ENCODE assay signal across 8 cellular contexts in the genomic region with DNA sequence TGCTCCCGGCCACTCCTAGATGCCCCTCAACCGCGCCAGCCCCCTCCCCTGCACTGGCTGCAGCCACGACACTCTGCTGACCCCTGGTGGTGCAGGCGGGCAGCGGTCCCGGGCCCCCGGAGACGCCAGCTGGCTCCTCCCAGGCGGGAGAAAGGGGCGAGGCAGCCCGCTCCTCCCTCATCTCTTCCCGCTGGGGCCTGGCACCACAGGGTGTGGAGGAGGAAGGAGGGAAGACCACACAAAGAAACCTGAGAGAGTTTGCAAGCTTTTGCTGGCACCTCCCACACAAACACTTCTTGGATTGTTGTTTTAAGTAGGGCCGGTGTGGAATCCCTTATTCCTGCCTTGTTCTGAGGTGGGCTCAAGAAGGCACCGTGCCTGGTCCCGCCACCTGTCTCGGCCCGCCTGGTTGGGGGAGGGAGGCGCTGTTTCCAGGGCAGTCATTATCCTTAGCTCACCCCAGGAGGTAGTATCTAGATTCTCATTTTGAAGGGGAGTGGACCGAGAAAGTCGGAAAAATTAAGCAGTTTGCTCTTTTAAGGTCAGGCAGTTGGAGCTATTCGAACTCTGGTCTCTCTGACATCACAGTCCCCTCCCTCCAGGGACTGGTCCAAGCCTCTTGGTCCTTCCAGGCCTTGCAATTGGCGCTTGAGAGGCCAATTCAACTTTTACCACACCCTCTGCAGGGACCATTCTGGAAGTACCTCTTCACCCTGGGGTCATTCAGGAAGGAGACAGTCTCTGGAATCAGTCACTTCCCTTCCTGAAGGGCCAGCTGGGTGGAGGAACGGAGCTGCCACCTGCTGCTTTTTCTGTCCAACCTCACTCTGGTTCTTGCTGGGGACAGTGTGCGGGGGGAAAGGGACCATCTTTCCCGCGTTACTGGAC. TPM values are rescaled to one million over a fixed set of nuclear protein-coding genes. Genes with fewer than 3 reads are reported as not detected.
DNase-seq lines count a peak whose midpoint lies in the region; ATAC-seq and TF ChIP-seq lines count a peak whose summit lies in the region.

No MANE protein-coding gene starts in this region.

- H3K4me3 Mint-ChIP-seq in activated CD4-positive, alpha-beta memory T cell treated with anti-CD3 and anti-CD28 coated beads, Interleukin-2, amount 10 ng/mL, durations not matched to agents 7 days and 5 days, result peak overlapping the region; percentile 68

- WGBS in lung, 2 donors, result 13 to 15% methylated on average over 27 of the region's 27 CpGs

- no peaks in the 10 kb centered on the region for H3K36me3 Mint-ChIP-seq in activated CD4-positive, alpha-beta memory T cell treated with anti-CD3 and anti-CD28 coated beads, Interleukin-2, amount 10 ng/mL, durations not matched to agents 7 days and 5 days (ENCODE audit: low read depth)

- TF ChIP-seq CTCF in lung (IDR thresholded peaks at IDR 0.05; ENCODE audit: control extremely low read depth, extremely low read depth), result peak; percentile 92

- H3K9me3 ChIP-seq in lung (ENCODE audit: control insufficient read depth in 2 of 2, insufficient read depth in 1 of 2, low read length in 1 of 2), result no peaks in the 10 kb centered on the region

- no peaks in the 10 kb centered on the region for H3K9me3 Mint-ChIP-seq in activated CD4-positive, alpha-beta memory T cell treated with anti-CD3 and anti-CD28 coated beads, Interleukin-2, amount 10 ng/mL, durations not matched to agents 7 days and 5 days

- H3K4me1 Mint-ChIP-seq in activated CD4-positive, alpha-beta memory T cell treated with anti-CD3 and anti-CD28 coated beads, Interleukin-2, amount 10 ng/mL, durations not matched to agents 7 days and 5 days, result peaks cover 54% of the 10 kb centered on the region

- H3K27me3 ChIP-seq in lung (ENCODE audit: control insufficient read depth, insufficient read depth), result no peaks in the 10 kb centered on the region

- peak overlapping the region; percentile 59 for H3K27ac Mint-ChIP-seq in activated CD4-positive, alpha-beta memory T cell treated with anti-CD3 and anti-CD28 coated beads, Interleukin-2, amount 10 ng/mL, durations not matched to agents 7 days and 5 days

- peak overlapping the region in 1 of 2 donors; percentile 4 for H3K27ac ChIP-seq in lung (ENCODE audit: low read depth in 1 of 2, low read length in 1 of 2)

- ATAC-seq in lung (ENCODE audit: insufficient read depth, low FRiP score) (peak; percentile 70), GM19035 (IDR thresholded peaks at IDR 0.05; ENCODE audit: unreplicated experiment) (no peak)

- H3K4me1 ChIP-seq in lung (ENCODE audit: control insufficient read depth in 2 of 2, insufficient read depth in 2 of 2, low read length in 2 of 2), result peaks cover 16 to 31% of the 10 kb centered on the region in 2 donors

- no peak overlapping the region for H3K4me3 ChIP-seq in lung

- CTCF ChIA-PET in activated CD4-positive, alpha-beta memory T cell treated with anti-CD3 and anti-CD28 coated beads, Interleukin-2, amount 10 ng/mL, durations not matched to agents 7 days and 5 days (lab: Charles Lee), result interaction anchor here (0.7 to 4.8 kb wide), 22 partner anchors 11 to 502 kb away, joined by 3 to 75 read pairs (median 4); no protein-coding TSS in a partner anchor

- H3K27me3 Mint-ChIP-seq in activated CD4-positive, alpha-beta memory T cell treated with anti-CD3 and anti-CD28 coated beads, Interleukin-2, amount 10 ng/mL, durations not matched to agents 7 days and 5 days, result no peaks in the 10 kb centered on the region

- DNase-seq in CMK (ENCODE audit: low read depth) (peak; percentile 84), HT1080 (ENCODE audit: low read depth) (peak; percentile 91), NCI-H82 treated with DMSO at 0.1 percent for 48 hours (lab: John Stamatoyannopoulos, UW; ENCODE audit: unreplicated experiment) (peak; percentile 81), lung (ENCODE audit: low spot score) (peak; percentile 87)
- peak; percentile 83 for DNase-seq in activated CD4-positive, alpha-beta memory T cell treated with anti-CD3 and anti-CD28 coated beads, Interleukin-2, amount 10 ng/mL, durations not matched to agents 7 days and 5 days
- peak; percentile 72 for DNase-seq in effector CD4-positive, alpha-beta T cell
- peak; percentile 68 to 84 (median 69) for DNase-seq in stimulated activated CD4-positive, alpha-beta T cell treated with anti-CD3 and anti-CD28 coated beads, TNF-alpha, amount 100 ng/mL, for 24 hours (ENCODE audit: low read depth in 3 of 3)

- POLR2A ChIA-PET in activated CD4-positive, alpha-beta memory T cell treated with anti-CD3 and anti-CD28 coated beads, Interleukin-2, amount 10 ng/mL, durations not matched to agents 7 days and 5 days (lab: Charles Lee), result interaction anchor here (0.7 to 4.5 kb wide), 10 partner anchors 10 to 1188 kb away, joined by 3 to 89 read pairs (median 4); a partner anchor contains a TSS

- no peaks in the 10 kb centered on the region for H3K36me3 ChIP-seq in lung (ENCODE audit: control insufficient read depth in 2 of 2, insufficient read depth in 2 of 2, low read length in 2 of 2)

RNA-seq across cellular contexts. Expression of a gene that starts 1.0 kb away (rescaled TPM):
- 14.2 and 17.9 TPM in 2 replicates for total RNA-seq in HT1080 (2014; rRNA removed; shearing (Covaris generic))
- 8.9 and 9.9 TPM in 2 replicates for polyA plus RNA-seq in HT1080 (2015; cell fraction: cytosol; rRNA removed)
- polyA plus RNA-seq in HT1080 (2015; cell fraction: nucleus; rRNA removed), result 40.1 and 44.1 TPM in 2 replicates
- total RNA-seq in activated CD4-positive, alpha-beta memory T cell treated with anti-CD3 and anti-CD28 coated beads, Interleukin-2, amount 10 ng/mL, durations not matched to agents 7 days and 5 days, result 10 to 100 TPM; 11.3 to 13.6 TPM
- 1 to 10 TPM; 6.6 to 6.9 TPM for total RNA-seq in lung
- polyA plus RNA-seq in lung, result 1 to 10 TPM; 2.7 to 3.2 TPM

RNA-seq across cellular contexts. Expression of a gene that starts 2.5 kb away (rescaled TPM):
- 76.4 and 97.4 TPM in 2 replicates for total RNA-seq in HT1080 (2014; rRNA removed; shearing (Covaris generic))
- polyA plus RNA-seq in HT1080 (2015; cell fraction: cytosol; rRNA removed), result 73.3 and 78.8 TPM in 2 replicates
- 74.6 and 87.3 TPM in 2 replicates for polyA plus RNA-seq in HT1080 (2015; cell fraction: nucleus; rRNA removed)
- 10 to 100 TPM; 76.6 to 80.4 TPM for total RNA-seq in activated CD4-positive, alpha-beta memory T cell treated with anti-CD3 and anti-CD28 coated beads, Interleukin-2, amount 10 ng/mL, durations not matched to agents 7 days and 5 days
- 10 to 100 TPM; 44.0 to 49.9 TPM for total RNA-seq in lung
- 10 to 100 TPM; 29.8 to 38.4 TPM for polyA plus RNA-seq in lung

RNA-seq across cellular contexts. Expression of a gene that starts 23.5 kb away (rescaled TPM):
- total RNA-seq in HT1080 (2014; rRNA removed; shearing (Covaris generic)), result 21.9 and 26.1 TPM in 2 replicates
- polyA plus RNA-seq in HT1080 (2015; cell fraction: cytosol; rRNA removed), result 19.4 and 24.8 TPM in 2 replicates
- polyA plus RNA-seq in HT1080 (2015; cell fraction: nucleus; rRNA removed), result 58.2 and 59.8 TPM in 2 replicates
- total RNA-seq in activated CD4-positive, alpha-beta memory T cell treated with anti-CD3 and anti-CD28 coated beads, Interleukin-2, amount 10 ng/mL, durations not matched to agents 7 days and 5 days, result 100 to 1,000 TPM; 112 to 118 TPM
- total RNA-seq in lung, result 10 to 100 TPM; 24.2 to 69.4 TPM
- 100 to 1,000 TPM in 1 of 2 donors, 10 to 100 TPM in 1; 53.4 to 126 TPM for polyA plus RNA-seq in lung

RNA-seq across cellular contexts. Expression of a gene that starts 25.1 kb away (rescaled TPM):
- total RNA-seq in HT1080 (2014; rRNA removed; shearing (Covaris generic)), result 6.3 and 6.4 TPM in 2 replicates
- 5.8 and 6.0 TPM in 2 replicates for polyA plus RNA-seq in HT1080 (2015; cell fraction: cytosol; rRNA removed)
- 4.7 and 5.3 TPM in 2 replicates for polyA plus RNA-seq in HT1080 (2015; cell fraction: nucleus; rRNA removed)
- 10 to 100 TPM; 18.5 to 19.3 TPM for total RNA-seq in activated CD4-positive, alpha-beta memory T cell treated with anti-CD3 and anti-CD28 coated beads, Interleukin-2, amount 10 ng/mL, durations not matched to agents 7 days and 5 days
- 10 to 100 TPM in 1 of 2 donors, 1 to 10 TPM in 1; 4.1 to 10.5 TPM for total RNA-seq in lung
- 1 to 10 TPM; 4.0 to 6.3 TPM for polyA plus RNA-seq in lung

RNA-seq across cellular contexts. Expression of a gene that starts 30.7 kb away (rescaled TPM):
- total RNA-seq in HT1080 (2014; rRNA removed; shearing (Covaris generic)), result 1.4 and 2.4 TPM in 2 replicates
- 0.23 and 0.73 TPM in 2 replicates for polyA plus RNA-seq in HT1080 (2015; cell fraction: cytosol; rRNA removed)
- 20.9 and 23.8 TPM in 2 replicates for polyA plus RNA-seq in HT1080 (2015; cell fraction: nucleus; rRNA removed)
- 1 to 10 TPM; 5.3 to 5.6 TPM for total RNA-seq in activated CD4-positive, alpha-beta memory T cell treated with anti-CD3 and anti-CD28 coated beads, Interleukin-2, amount 10 ng/mL, durations not matched to agents 7 days and 5 days
- total RNA-seq in lung, result 1 to 10 TPM; 1.7 to 8.4 TPM
- polyA plus RNA-seq in lung, result 10 to 100 TPM in 1 of 2 donors, 1 to 10 TPM in 1; 3.3 to 14.4 TPM
